In genomic region chr2:200300650-200301314, GRCh38 we compare ENCODE assay signal across 14 cellular contexts. TPM values are rescaled to one million over a fixed set of nuclear protein-coding genes. Genes with fewer than 3 reads are reported as not detected.
DNase-seq lines count a peak whose midpoint lies in the region; ATAC-seq and TF ChIP-seq lines count a peak whose summit lies in the region.
"Had no signal": no experiment of that assay in that cellular context is flagged by ENCODE, and none has a peak within 500 bp of the region (broad histone marks: within the 10 kb centered on the region; RNA-seq: fewer than 3 reads in every experiment).

No MANE protein-coding gene starts in this region.

- H3K4me1 ChIP-seq in HCT116 (ENCODE audit: control insufficient read depth in 1 of 2, insufficient read depth in 2 of 2, low read length in 2 of 2) (peaks cover 37 to 57% of the 10 kb centered on the region in 2 experiments), adipocyte (ENCODE audit: control insufficient read depth, insufficient read depth, low read length) (peaks cover 4% of the 10 kb centered on the region), right cardiac atrium (ENCODE audit: control insufficient read depth, insufficient read depth, low read length) (peaks cover 2% of the 10 kb centered on the region)

- intact Hi-C loops in HCT116 (cut with micrococcal nuclease) (loop anchor here (5.0 kb wide), 1 partner anchor 182 kb away; no protein-coding TSS in a partner anchor), right cardiac atrium (cut with DNase I) (loop anchor here (10.0 kb wide), 5 partner anchors 104 to 316 kb away; no protein-coding TSS in a partner anchor)

- H3K4me3 ChIP-seq in HCT116 (replicated peaks in 1 of 2; ENCODE audit: low read depth in 1 of 2, low read length in 2 of 2), result peak overlapping the region in 1 of 2 experiments; percentile 28; a peak in 1 of 4 replicates
- no peak overlapping the region for H3K4me3 ChIP-seq in adipocyte (ENCODE audit: low read length)
- no peak overlapping the region for H3K4me3 ChIP-seq in right cardiac atrium (ENCODE audit: low read length)
- H3K4me3 ChIP-seq: gastroesophageal sphincter, spleen had no signal

- RAD21 ChIA-PET in HCT116 (lab: Charles Lee; ENCODE audit: low non-redundant PET in 1 of 2, low total read pairs in 2 of 2, uncharacterized antibody in 2 of 2, unreplicated experiment in 2 of 2), result interaction anchor here in 1 of 2 experiments (0.5 to 1.6 kb wide), 2 partner anchors 101 to 105 kb away, joined by 3 to 4 read pairs; no protein-coding TSS in a partner anchor

- CTCF ChIA-PET in HCT116 (lab: Charles Lee), result no interaction called here

- ATAC-seq in HCT116 (peak; percentile 67), right cardiac atrium (peak; percentile 76 to 84), HG02623 (IDR thresholded peaks at IDR 0.05; ENCODE audit: unreplicated experiment) (no peak), GM19324 (IDR thresholded peaks at IDR 0.05; ENCODE audit: low FRiP score, unreplicated experiment) (no peak), GM21528 (IDR thresholded peaks at IDR 0.05; ENCODE audit: low FRiP score, unreplicated experiment) (no peak)
- ATAC-seq: gastroesophageal sphincter had no signal

- H3K9me3 ChIP-seq in HCT116 (ENCODE audit: control insufficient read depth in 1 of 2, insufficient read depth in 1 of 2, low read depth in 1 of 2, low read length in 2 of 2) (no peaks in the 10 kb centered on the region), adipocyte (ENCODE audit: control insufficient read depth, low read length) (no peaks in the 10 kb centered on the region), right cardiac atrium (ENCODE audit: control insufficient read depth, low read length) (no peaks in the 10 kb centered on the region)
- H3K9me3 ChIP-seq: gastroesophageal sphincter, spleen had no signal

- POLR2A ChIA-PET in HCT116 (lab: Charles Lee), result interaction anchor here (1.1 kb wide), 1 partner anchor 105 kb away, joined by 3 read pairs; no protein-coding TSS in a partner anchor

- H3K27me3 ChIP-seq in HCT116 (ENCODE audit: insufficient read depth, low read length), result no peaks in the 10 kb centered on the region
- no peaks in the 10 kb centered on the region for H3K27me3 ChIP-seq in adipocyte (replicated peaks; ENCODE audit: control insufficient read depth, insufficient read depth, low read length)
- no peaks in the 10 kb centered on the region for H3K27me3 ChIP-seq in right cardiac atrium (ENCODE audit: control insufficient read depth, insufficient read depth)
- H3K27me3 ChIP-seq: gastroesophageal sphincter had no signal

- 0 out of 6 replicates have a peak, but pooled peaks of 2 of the 3 experiments have one; percentile 12 to 14 for TF ChIP-seq CTCF in HCT116 (IDR thresholded peaks at IDR 0.05 in 2 of 3, conservative IDR thresholded peaks at IDR 0.05 in 1 of 3; ENCODE audit: borderline replicate concordance in 1 of 3, insufficient read depth in 1 of 3, low read depth in 2 of 3, low read length in 2 of 3)

- no TSS peak for BruUV-seq in HCT116 (replicated peaks; lab: Mats Ljungman, UMichigan)

- H3K27ac ChIP-seq in HCT116 (ENCODE audit: low read depth, low read length), result peak overlapping the region; percentile 75; the same call in 1 of the 2 replicates
- no peak overlapping the region for H3K27ac ChIP-seq in right cardiac atrium (ENCODE audit: low read length)
- H3K27ac ChIP-seq: gastroesophageal sphincter, KMS-11, spleen had no signal

- H3K79me2 ChIP-seq in HCT116 (ENCODE audit: insufficient read depth, low read length), result no peaks in the 10 kb centered on the region

- peak; percentile 11; the same call in 1 of the 2 replicates for TF ChIP-seq RAD21 in HCT116 (IDR thresholded peaks at IDR 0.05; ENCODE audit: low read depth)

- H3K4me2 ChIP-seq in HCT116 (ENCODE audit: low read length), result peak overlapping the region; percentile 81
- H3K4me2 ChIP-seq: KMS-11 had no signal

- 51% methylated on average over 4 of the region's 4 CpGs for WGBS in right cardiac atrium

- no peaks in the 10 kb centered on the region for H3K36me3 ChIP-seq in HCT116 (ENCODE audit: control insufficient read depth in 1 of 2, insufficient read depth in 2 of 2, low read length in 2 of 2)
- H3K36me3 ChIP-seq in adipocyte (ENCODE audit: control insufficient read depth, insufficient read depth, low read length, severe bottlenecking), result no peaks in the 10 kb centered on the region
- H3K36me3 ChIP-seq: gastroesophageal sphincter, spleen had no signal

- DNase-seq in A172 (ENCODE audit: low spot score) (peak; percentile 70), HCT116 (ENCODE audit: low read depth, low spot score) (peak; percentile 68), adipocyte (ENCODE audit: low read depth) (peak; percentile 34), right cardiac atrium (peak in 2 of 3 donors; percentile 23 to 64), NCI-H2171 treated with DMSO at 0.1 percent for 48 hours (lab: John Stamatoyannopoulos, UW) (no peak)
- DNase-seq: activated CD8-positive, alpha-beta memory T cell treated with anti-CD3 and anti-CD28 coated beads, Interleukin-2, amount 50 U/mL, for 4 hours; caudate nucleus; NCI-H526 treated with DMSO at 0.1 percent for 48 hours; spleen had no signal

- H2AFZ ChIP-seq in HCT116 (ENCODE audit: low read depth, low read length, poor library complexity, severe bottlenecking), result peak overlapping the region; percentile 93

- no peaks in the 10 kb centered on the region for H4K20me1 ChIP-seq in HCT116 (ENCODE audit: insufficient read depth)

- H3K9ac ChIP-seq in HCT116 (ENCODE audit: low read length) (no peak overlapping the region), adipocyte (ENCODE audit: low read length) (no peak overlapping the region)
- H3K9ac ChIP-seq: KMS-11 had no signal

- TF ChIP-seq POLR2A in HCT116 (IDR thresholded peaks at IDR 0.05; ENCODE audit: borderline replicate concordance, extremely low read depth, insufficient read depth, insufficient read length), result no peak

- no peaks in the 10 kb centered on the region for H3K9me2 ChIP-seq in HCT116 (ENCODE audit: insufficient read depth)

TF ChIP-seq in HCT116, 20 proteins besides CTCF, POLR2A, EP300 and RAD21 (continues in another document):
- TF ChIP-seq SRF (IDR thresholded peaks at IDR 0.05; ENCODE audit: low read depth) (no peak), SIN3A (IDR thresholded peaks at IDR 0.05; ENCODE audit: low read depth) (peak; percentile 48; the same call in 1 of the 2 replicates), ZNF274 (IDR thresholded peaks at IDR 0.05; ENCODE audit: low read depth, low read length) (no peak), EZH2phosphoT487 (IDR thresholded peaks at IDR 0.05; ENCODE audit: borderline replicate concordance) (no peak), ZFX (IDR thresholded peaks at IDR 0.05) (no peak), JUND (IDR thresholded peaks at IDR 0.05) (peak; percentile 87), MAX (IDR thresholded peaks at IDR 0.05) (peak; percentile 47; the same call in 1 of the 2 replicates), POLR2AphosphoS5 (IDR thresholded peaks at IDR 0.05; ENCODE audit: low read depth, low read length) (peak; percentile 41; the same call in 1 of the 2 replicates), SP1 (IDR thresholded peaks at IDR 0.05; ENCODE audit: low read depth) (peak; percentile 65; the same call in 1 of the 2 replicates), EZH2 (IDR thresholded peaks at IDR 0.05) (no peak), TCF7L2 (IDR thresholded peaks at IDR 0.05; ENCODE audit: borderline replicate concordance, extremely low read depth, insufficient read depth, insufficient read length) (peak; percentile 50), CBX3 (IDR thresholded peaks at IDR 0.05; ENCODE audit: low read depth) (peak; percentile 72; the same call in 1 of the 2 replicates), REST (IDR thresholded peaks at IDR 0.05; ENCODE audit: low read depth) (no peak)
- TF ChIP-seq, protein P1, sequence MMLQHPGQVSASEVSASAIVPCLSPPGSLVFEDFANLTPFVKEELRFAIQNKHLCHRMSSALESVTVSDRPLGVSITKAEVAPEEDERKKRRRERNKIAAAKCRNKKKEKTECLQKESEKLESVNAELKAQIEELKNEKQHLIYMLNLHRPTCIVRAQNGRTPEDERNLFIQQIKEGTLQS (IDR thresholded peaks at IDR 0.05), result 0 out of 2 replicates have a peak, but pooled peaks have one; percentile 26

RNA-seq across cellular contexts. Expression of gene SPATS2L, which starts 5.7 kb away (rescaled TPM):
- total RNA-seq in A172 (2014; rRNA removed; shearing (Covaris generic)), result 150 and 154 TPM in 2 replicates
- 87.1 TPM for total RNA-seq in HCT116 (2021; ENCODE audit: unreplicated experiment)
- polyA plus RNA-seq in HCT116 (2012), result 48.4 and 65.7 TPM in 2 replicates
- total RNA-seq in right cardiac atrium, result 100 to 1,000 TPM; 115 to 147 (median 124) TPM
- 90.6 TPM for polyA plus RNA-seq in right cardiac atrium

Comparison
In these comparisons a context has a peak if more than half of its experiments do, and no peak if none do; other contexts are left out.
1. ATAC-seq: peak in HCT116 (single experiment) and right cardiac atrium (2 of 2); none in HG02623 (single experiment), GM19324 (single experiment) and GM21528 (single experiment).